8 cellular contexts compared by ENCODE assay signal in the genomic region with DNA sequence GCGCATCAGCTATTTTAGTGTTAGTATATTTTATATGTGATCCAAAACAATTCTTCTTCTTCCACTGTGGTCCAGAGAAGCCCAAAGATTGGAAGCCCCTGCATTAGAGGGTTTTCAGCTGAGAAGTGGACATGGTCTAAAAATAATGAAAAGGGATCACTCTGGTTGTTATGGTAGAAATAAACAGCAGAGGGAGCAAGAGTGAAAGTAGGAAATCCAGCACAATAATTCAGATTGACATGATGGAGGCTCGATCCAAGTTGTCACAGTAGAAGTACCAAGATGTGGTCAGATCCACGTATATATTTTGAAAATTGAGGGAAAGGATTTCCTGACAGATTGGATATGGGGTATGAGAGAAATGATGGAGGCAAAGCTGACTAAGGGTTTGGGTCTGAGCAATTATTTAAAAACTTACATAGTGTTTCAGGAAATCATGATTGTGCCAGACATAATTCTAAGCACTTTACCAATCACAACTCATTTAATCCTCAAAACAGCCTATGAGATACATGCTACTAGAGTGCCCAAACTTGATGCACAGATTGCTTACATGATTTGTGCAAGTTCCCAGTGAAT. TPM values are rescaled to one million over a fixed set of nuclear protein-coding genes. Genes with fewer than 3 reads are reported as not detected.
DNase-seq lines count a peak whose midpoint lies in the region; ATAC-seq lines count a peak whose summit lies in the region.

No MANE protein-coding gene starts in this region.

- no peaks in the 10 kb centered on the region for H3K36me3 Mint-ChIP-seq in activated CD4-positive, alpha-beta memory T cell treated with anti-CD3 and anti-CD28 coated beads for 36 hours

- H3K27me3 Mint-ChIP-seq in activated CD4-positive, alpha-beta memory T cell treated with anti-CD3 and anti-CD28 coated beads for 36 hours = no peaks in the 10 kb centered on the region
- peaks cover 10% of the 10 kb centered on the region for H3K27me3 Mint-ChIP-seq in stimulated activated naive CD8-positive, alpha-beta T cell treated with anti-CD3 and anti-CD28 coated beads, Interleukin-15, amount 100 ng/mL, for 72 hours

- intact Hi-C loops in Right ventricle myocardium superior (cut with DNase I) = no loop called here
- intact Hi-C loops in cardiac septum (cut with DNase I) = loop anchor here (2.0 kb wide), 1 partner anchor 60 kb away; no protein-coding TSS in a partner anchor
- intact Hi-C loops in activated CD4-positive, alpha-beta memory T cell treated with anti-CD3 and anti-CD28 coated beads for 36 hours (cut with micrococcal nuclease) = loop anchor here (1.0 kb wide), 1 partner anchor 62 kb away; no protein-coding TSS in a partner anchor

- H3K4me1 Mint-ChIP-seq in activated CD4-positive, alpha-beta memory T cell treated with anti-CD3 and anti-CD28 coated beads for 36 hours (ENCODE audit: low read depth) = no peaks in the 10 kb centered on the region
- no peaks in the 10 kb centered on the region for H3K4me1 Mint-ChIP-seq in stimulated activated naive CD8-positive, alpha-beta T cell treated with anti-CD3 and anti-CD28 coated beads, Interleukin-15, amount 100 ng/mL, for 72 hours

- no peaks in the 10 kb centered on the region for H3K9me3 Mint-ChIP-seq in activated CD4-positive, alpha-beta memory T cell treated with anti-CD3 and anti-CD28 coated beads for 36 hours
- no peaks in the 10 kb centered on the region for H3K9me3 Mint-ChIP-seq in stimulated activated naive CD8-positive, alpha-beta T cell treated with anti-CD3 and anti-CD28 coated beads, Interleukin-15, amount 100 ng/mL, for 72 hours

- POLR2A ChIA-PET in activated CD4-positive, alpha-beta memory T cell treated with anti-CD3 and anti-CD28 coated beads for 36 hours (lab: Charles Lee) = no interaction called here

- ATAC-seq in Right ventricle myocardium superior (ENCODE audit: poor library complexity) (peak; percentile 85), HG03354 (IDR thresholded peaks at IDR 0.05; ENCODE audit: poor library complexity, severe bottlenecking, unreplicated experiment) (peak; percentile 78)
- no peak for ATAC-seq in stimulated activated naive CD8-positive, alpha-beta T cell treated with anti-CD3 and anti-CD28 coated beads, Interleukin-15, amount 100 ng/mL, for 72 hours

- H3K27ac Mint-ChIP-seq in activated CD4-positive, alpha-beta memory T cell treated with anti-CD3 and anti-CD28 coated beads for 36 hours = no peak overlapping the region
- no peak overlapping the region for H3K27ac Mint-ChIP-seq in stimulated activated naive CD8-positive, alpha-beta T cell treated with anti-CD3 and anti-CD28 coated beads, Interleukin-15, amount 100 ng/mL, for 72 hours

- CTCF ChIA-PET in activated CD4-positive, alpha-beta memory T cell treated with anti-CD3 and anti-CD28 coated beads for 36 hours (lab: Charles Lee) = interaction anchor here (1.2 to 2.4 kb wide), 3 partner anchors 22 to 433 kb away, joined by 3 to 10 read pairs (median 9); a partner anchor contains a TSS

- no peak for DNase-seq in Right ventricle myocardium superior
- no peak for DNase-seq in cardiac septum (ENCODE audit: low spot score)
- peak; percentile 29 for DNase-seq in SW480 (ENCODE audit: low spot score)
- DNase-seq in glomerular visceral epithelial cell (ENCODE audit: extremely low spot score) = peak; percentile 43
- DNase-seq in smooth muscle cell of the brain vasculature (ENCODE audit: low read depth, low spot score) = peak; percentile 26
- DNase-seq in activated CD4-positive, alpha-beta memory T cell treated with anti-CD3 and anti-CD28 coated beads for 36 hours = no peak
- no peak for DNase-seq in stimulated activated naive CD8-positive, alpha-beta T cell treated with anti-CD3 and anti-CD28 coated beads, Interleukin-15, amount 100 ng/mL, for 72 hours

- H3K4me3 Mint-ChIP-seq in activated CD4-positive, alpha-beta memory T cell treated with anti-CD3 and anti-CD28 coated beads for 36 hours = no peak overlapping the region
- H3K4me3 Mint-ChIP-seq in stimulated activated naive CD8-positive, alpha-beta T cell treated with anti-CD3 and anti-CD28 coated beads, Interleukin-15, amount 100 ng/mL, for 72 hours = no peak overlapping the region

RNA-seq across cellular contexts. Expression of a gene that starts 17.0 kb away (rescaled TPM):
- total RNA-seq in Right ventricle myocardium superior = 10.4 TPM
- total RNA-seq in cardiac septum = 14.6 TPM
- under 1 TPM in 1 of 2 experiments, not detected in 1; 0.29 TPM for total RNA-seq in activated CD4-positive, alpha-beta memory T cell treated with anti-CD3 and anti-CD28 coated beads for 36 hours

RNA-seq across cellular contexts. Expression of a gene that starts 20.4 kb away (rescaled TPM):
- total RNA-seq in Right ventricle myocardium superior (60.2 TPM), cardiac septum (90.6 TPM)
- not detected for total RNA-seq in activated CD4-positive, alpha-beta memory T cell treated with anti-CD3 and anti-CD28 coated beads for 36 hours

Comparison
In these comparisons a context has a peak if more than half of its experiments do, and no peak if none do; other contexts are left out.
1. DNase-seq: peak in SW480 (single experiment), glomerular visceral epithelial cell (single experiment) and smooth muscle cell of the brain vasculature (single experiment); none in Right ventricle myocardium superior (single experiment), cardiac septum (single experiment), activated CD4-positive, alpha-beta memory T cell treated with anti-CD3 and anti-CD28 coated beads for 36 hours (single experiment) and stimulated activated naive CD8-positive, alpha-beta T cell treated with anti-CD3 and anti-CD28 coated beads, Interleukin-15, amount 100 ng/mL, for 72 hours (0 of 2).
2. RNA of a gene that starts 20.4 kb away (total RNA-seq): 90.6 TPM in cardiac septum (single experiment) and 60.2 TPM in Right ventricle myocardium superior (single experiment); not detected in activated CD4-positive, alpha-beta memory T cell treated with anti-CD3 and anti-CD28 coated beads for 36 hours; every median in the first group is over 10 times any median in the second.